11 cellular contexts compared by ENCODE assay signal in genomic region chr18:74249181-74249968, GRCh38. TPM values are rescaled to one million over a fixed set of nuclear protein-coding genes. Genes with fewer than 3 reads are reported as not detected.
DNase-seq lines count a peak whose midpoint lies in the region; ATAC-seq and TF ChIP-seq lines count a peak whose summit lies in the region.
"Had no signal": no experiment of that assay in that cellular context is flagged by ENCODE, and none has a peak within 500 bp of the region (broad histone marks: within the 10 kb centered on the region; RNA-seq: fewer than 3 reads in every experiment).

No MANE protein-coding gene starts in this region.

- no peak overlapping the region for H3K4me3 ChIP-seq in epithelial cell of esophagus (ENCODE audit: low read length)
- H3K4me3 ChIP-seq: thoracic aorta had no signal

- H3K27me3 Mint-ChIP-seq in CD14-positive monocyte (ENCODE audit: low read depth in 3 of 3) = peaks cover 0 to 2% (median 2%) of the 10 kb centered on the region in 3 donors

- TF ChIP-seq CTCF in CD14-positive monocyte (IDR thresholded peaks at IDR 0.05) = no peak
- no peak for TF ChIP-seq CTCF in epithelial cell of esophagus (IDR thresholded peaks at IDR 0.05; ENCODE audit: insufficient read depth, low read depth, low read length, missing control alignments)

- peaks cover 0 to 2% (median 0%) of the 10 kb centered on the region in 7 donors for H3K9me3 Mint-ChIP-seq in CD14-positive monocyte
- H3K9me3 Mint-ChIP-seq: memory B cell had no signal

- peaks cover 8 to 14% of the 10 kb centered on the region in 2 donors for H3K36me3 Mint-ChIP-seq in CD14-positive monocyte

- DNase-seq in CD14-positive monocyte (ENCODE audit: low spot score) (peak; percentile 87), NCI-H460 (ENCODE audit: extremely low read depth, low read depth) (peak; percentile 54), epithelial cell of esophagus (ENCODE audit: low read depth) (peak; percentile 80), myocyte (ENCODE audit: low read depth) (peak; percentile 42), SW 1271 (lab: John Stamatoyannopoulos, UW) (no peak)
- DNase-seq in activated T-cell treated with anti-CD3 and anti-CD28 coated beads, Interleukin-2, amount 50 U/mL, for 48 hours = no peak
- no peak for DNase-seq in activated CD8-positive, alpha-beta memory T cell treated with anti-CD3 and anti-CD28 coated beads, Interleukin-2, amount 50 U/mL, for 4 hours
- DNase-seq: activated naive CD4-positive, alpha-beta T cell treated with Interleukin-2 at 50 U/mL for 16 hours had no signal

- peak overlapping the region in 1 of 2 donors; percentile 30 for H3K4me3 Mint-ChIP-seq in CD14-positive monocyte
- H3K4me3 Mint-ChIP-seq: memory B cell had no signal

- ATAC-seq in HG02973 (IDR thresholded peaks at IDR 0.05; ENCODE audit: unreplicated experiment) = no peak

- intact Hi-C loops in CD14-positive monocyte (cut with micrococcal nuclease) = loop anchor here in 1 of 2 donors (10.0 kb wide), 2 partner anchors 245 to 345 kb away; partner anchors contain the start of genes CNDP2 and ZNF407

- H3K4me1 Mint-ChIP-seq in CD14-positive monocyte = peaks cover 49% of the 10 kb centered on the region

- H3K27ac Mint-ChIP-seq in CD14-positive monocyte = peak overlapping the region; percentile 82 to 96 (median 94)
- H3K27ac Mint-ChIP-seq: memory B cell had no signal

RNA-seq across cellular contexts. Expression of gene CYB5A, which starts 42.4 kb away (rescaled TPM):
- polyA plus RNA-seq in CD14-positive monocyte = 10 to 100 TPM; 22.4 to 27.6 TPM
- total RNA-seq in NCI-H460 (2014; rRNA removed; shearing (Covaris generic)) = 72.0 and 84.4 TPM in 2 replicates
- polyA plus RNA-seq in NCI-H460 (2014; cell fraction: nucleus; rRNA removed) = 29.2 and 48.9 TPM in 2 replicates
- 48.7 and 66.2 TPM in 2 replicates for total RNA-seq in myocyte
- 88.9 TPM for polyA plus RNA-seq in myocyte (2012)

Comparison
In these comparisons a context has a peak if more than half of its experiments do, and no peak if none do; other contexts are left out.
1. DNase-seq: peak in CD14-positive monocyte (single experiment), NCI-H460 (single experiment), epithelial cell of esophagus (single experiment) and myocyte (single experiment); none in activated T-cell treated with anti-CD3 and anti-CD28 coated beads, Interleukin-2, amount 50 U/mL, for 48 hours (0 of 2), SW 1271 (0 of 2) and activated CD8-positive, alpha-beta memory T cell treated with anti-CD3 and anti-CD28 coated beads, Interleukin-2, amount 50 U/mL, for 4 hours (single experiment).